1 cellular context compared by ENCODE assay signal in genomic region chr20:38337561-38338140, GRCh38.
TF ChIP-seq lines count a peak whose summit lies in the region.

No MANE protein-coding gene starts in this region.

TF ChIP-seq in K562, 482 proteins besides CTCF, POLR2A, EP300 and RAD21 (continued from another document and continues in another):
- TF ChIP-seq SRF (CRISPR knock-in tag; IDR thresholded peaks at IDR 0.05) (no peak), ZBTB7A (IDR thresholded peaks at IDR 0.05; ENCODE audit: borderline replicate concordance, control insufficient read depth, low read depth, low read length) (0 out of 2 replicates have a peak, but pooled peaks have one; percentile 28), HDAC8 (tag; IDR thresholded peaks at IDR 0.05) (no peak), KHSRP (IDR thresholded peaks at IDR 0.05) (no peak), ZSCAN29 (IDR thresholded peaks at IDR 0.05) (no peak), NR1H2 (CRISPR knock-in tag; IDR thresholded peaks at IDR 0.05) (no peak), ETV6 (IDR thresholded peaks at IDR 0.05; ENCODE audit: borderline replicate concordance in 1 of 2, low read depth in 2 of 2, low read length in 1 of 2) (no peak), ETV6 (CRISPR knock-in tag; IDR thresholded peaks at IDR 0.05; ENCODE audit: borderline replicate concordance) (no peak), MIER1 (IDR thresholded peaks at IDR 0.05; ENCODE audit: low read depth) (no peak), ZFP91 (CRISPR knock-in tag; IDR thresholded peaks at IDR 0.05) (0 out of 2 replicates have a peak, but pooled peaks have one; percentile 36), MEF2D (tag; conservative IDR thresholded peaks at IDR 0.05; ENCODE audit: low read depth) (peak; percentile 61), HMBOX1 (IDR thresholded peaks at IDR 0.05) (no peak), GABPB2 (CRISPR knock-in tag; conservative IDR thresholded peaks at IDR 0.05) (no peak; the same call in 1 of the 2 replicates), TBP (optimal IDR thresholded peaks at IDR 0.05; ENCODE audit: low read depth, low read length) (no peak), ZNF780A (CRISPR knock-in tag; IDR thresholded peaks at IDR 0.05) (no peak), L3MBTL2 (IDR thresholded peaks at IDR 0.05) (peak; percentile 15; the same call in 1 of the 2 replicates), ZNF354B (CRISPR knock-in tag; IDR thresholded peaks at IDR 0.05) (no peak), BCOR (IDR thresholded peaks at IDR 0.05) (peak; percentile 68; the same call in 1 of the 2 replicates), ZNF318 (IDR thresholded peaks at IDR 0.05; ENCODE audit: borderline replicate concordance in 1 of 2, low read depth in 1 of 2) (no peak), ILF3 (IDR thresholded peaks at IDR 0.05; ENCODE audit: borderline replicate concordance) (no peak), SMAD2 (IDR thresholded peaks at IDR 0.05; ENCODE audit: low read depth, low read length) (no peak), BDP1 (IDR thresholded peaks at IDR 0.05; ENCODE audit: insufficient read depth, insufficient read length) (no peak), MAZ (CRISPR knock-in tag; conservative IDR thresholded peaks at IDR 0.05 in 1 of 2, IDR thresholded peaks at IDR 0.05 in 1 of 2) (peak in 1 of 2 experiments; percentile 59; a peak in 1 of 4 replicates), NFIX (CRISPR knock-in tag; IDR thresholded peaks at IDR 0.05; ENCODE audit: low read depth) (no peak), MXD1 (CRISPR knock-in tag; IDR thresholded peaks at IDR 0.05; ENCODE audit: borderline replicate concordance, poor library complexity, severe bottlenecking) (no peak), ZZZ3 (IDR thresholded peaks at IDR 0.05) (no peak), ATF1 (CRISPR knock-in tag; IDR thresholded peaks at IDR 0.05) (no peak), ATF1 (tag; IDR thresholded peaks at IDR 0.05) (peak; percentile 46), MCM7 (IDR thresholded peaks at IDR 0.05) (no peak), USF2 (CRISPR knock-in tag; IDR thresholded peaks at IDR 0.05) (peak; percentile 37; the same call in 1 of the 2 replicates)
- TF ChIP-seq, protein P1, sequence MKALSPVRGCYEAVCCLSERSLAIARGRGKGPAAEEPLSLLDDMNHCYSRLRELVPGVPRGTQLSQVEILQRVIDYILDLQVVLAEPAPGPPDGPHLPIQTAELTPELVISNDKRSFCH (CRISPR knock-in tag; IDR thresholded peaks at IDR 0.05): no peak
- TF ChIP-seq, protein P1 (tag; IDR thresholded peaks at IDR 0.05): 0 out of 2 replicates have a peak, but pooled peaks have one; percentile 29
- TF ChIP-seq, protein P2, sequence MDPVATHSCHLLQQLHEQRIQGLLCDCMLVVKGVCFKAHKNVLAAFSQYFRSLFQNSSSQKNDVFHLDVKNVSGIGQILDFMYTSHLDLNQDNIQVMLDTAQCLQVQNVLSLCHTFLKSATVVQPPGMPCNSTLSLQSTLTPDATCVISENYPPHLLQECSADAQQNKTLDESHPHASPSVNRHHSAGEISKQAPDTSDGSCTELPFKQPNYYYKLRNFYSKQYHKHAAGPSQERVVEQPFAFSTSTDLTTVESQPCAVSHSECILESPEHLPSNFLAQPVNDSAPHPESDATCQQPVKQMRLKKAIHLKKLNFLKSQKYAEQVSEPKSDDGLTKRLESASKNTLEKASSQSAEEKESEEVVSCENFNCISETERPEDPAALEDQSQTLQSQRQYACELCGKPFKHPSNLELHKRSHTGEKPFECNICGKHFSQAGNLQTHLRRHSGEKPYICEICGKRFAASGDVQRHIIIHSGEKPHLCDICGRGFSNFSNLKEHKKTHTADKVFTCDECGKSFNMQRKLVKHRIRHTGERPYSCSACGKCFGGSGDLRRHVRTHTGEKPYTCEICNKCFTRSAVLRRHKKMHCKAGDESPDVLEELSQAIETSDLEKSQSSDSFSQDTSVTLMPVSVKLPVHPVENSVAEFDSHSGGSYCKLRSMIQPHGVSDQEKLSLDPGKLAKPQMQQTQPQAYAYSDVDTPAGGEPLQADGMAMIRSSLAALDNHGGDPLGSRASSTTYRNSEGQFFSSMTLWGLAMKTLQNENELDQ (CRISPR knock-in tag; IDR thresholded peaks at IDR 0.05; ENCODE audit: borderline replicate concordance): no peak
- TF ChIP-seq, protein P3, sequence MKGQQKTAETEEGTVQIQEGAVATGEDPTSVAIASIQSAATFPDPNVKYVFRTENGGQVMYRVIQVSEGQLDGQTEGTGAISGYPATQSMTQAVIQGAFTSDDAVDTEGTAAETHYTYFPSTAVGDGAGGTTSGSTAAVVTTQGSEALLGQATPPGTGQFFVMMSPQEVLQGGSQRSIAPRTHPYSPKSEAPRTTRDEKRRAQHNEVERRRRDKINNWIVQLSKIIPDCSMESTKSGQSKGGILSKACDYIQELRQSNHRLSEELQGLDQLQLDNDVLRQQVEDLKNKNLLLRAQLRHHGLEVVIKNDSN (CRISPR knock-in tag; IDR thresholded peaks at IDR 0.05): peak; percentile 82
- TF ChIP-seq, protein P4, sequence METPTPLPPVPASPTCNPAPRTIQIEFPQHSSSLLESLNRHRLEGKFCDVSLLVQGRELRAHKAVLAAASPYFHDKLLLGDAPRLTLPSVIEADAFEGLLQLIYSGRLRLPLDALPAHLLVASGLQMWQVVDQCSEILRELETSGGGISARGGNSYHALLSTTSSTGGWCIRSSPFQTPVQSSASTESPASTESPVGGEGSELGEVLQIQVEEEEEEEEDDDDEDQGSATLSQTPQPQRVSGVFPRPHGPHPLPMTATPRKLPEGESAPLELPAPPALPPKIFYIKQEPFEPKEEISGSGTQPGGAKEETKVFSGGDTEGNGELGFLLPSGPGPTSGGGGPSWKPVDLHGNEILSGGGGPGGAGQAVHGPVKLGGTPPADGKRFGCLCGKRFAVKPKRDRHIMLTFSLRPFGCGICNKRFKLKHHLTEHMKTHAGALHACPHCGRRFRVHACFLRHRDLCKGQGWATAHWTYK (CRISPR knock-in tag; IDR thresholded peaks at IDR 0.05): no peak
- TF ChIP-seq, protein P5, sequence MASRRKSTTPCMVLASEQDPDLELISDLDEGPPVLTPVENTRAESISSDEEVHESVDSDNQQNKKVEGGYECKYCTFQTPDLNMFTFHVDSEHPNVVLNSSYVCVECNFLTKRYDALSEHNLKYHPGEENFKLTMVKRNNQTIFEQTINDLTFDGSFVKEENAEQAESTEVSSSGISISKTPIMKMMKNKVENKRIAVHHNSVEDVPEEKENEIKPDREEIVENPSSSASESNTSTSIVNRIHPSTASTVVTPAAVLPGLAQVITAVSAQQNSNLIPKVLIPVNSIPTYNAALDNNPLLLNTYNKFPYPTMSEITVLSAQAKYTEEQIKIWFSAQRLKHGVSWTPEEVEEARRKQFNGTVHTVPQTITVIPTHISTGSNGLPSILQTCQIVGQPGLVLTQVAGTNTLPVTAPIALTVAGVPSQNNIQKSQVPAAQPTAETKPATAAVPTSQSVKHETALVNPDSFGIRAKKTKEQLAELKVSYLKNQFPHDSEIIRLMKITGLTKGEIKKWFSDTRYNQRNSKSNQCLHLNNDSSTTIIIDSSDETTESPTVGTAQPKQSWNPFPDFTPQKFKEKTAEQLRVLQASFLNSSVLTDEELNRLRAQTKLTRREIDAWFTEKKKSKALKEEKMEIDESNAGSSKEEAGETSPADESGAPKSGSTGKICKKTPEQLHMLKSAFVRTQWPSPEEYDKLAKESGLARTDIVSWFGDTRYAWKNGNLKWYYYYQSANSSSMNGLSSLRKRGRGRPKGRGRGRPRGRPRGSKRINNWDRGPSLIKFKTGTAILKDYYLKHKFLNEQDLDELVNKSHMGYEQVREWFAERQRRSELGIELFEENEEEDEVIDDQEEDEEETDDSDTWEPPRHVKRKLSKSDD (conservative IDR thresholded peaks at IDR 0.05; ENCODE audit: low read length): 0 out of 2 replicates have a peak, but pooled peaks have one; percentile 66
